8 cellular contexts compared by ENCODE assay signal in genomic region chr20:62805711-62806382, GRCh38. TPM values are rescaled to one million over a fixed set of nuclear protein-coding genes. Genes with fewer than 3 reads are reported as not detected.
DNase-seq lines count a peak whose midpoint lies in the region; ATAC-seq and TF ChIP-seq lines count a peak whose summit lies in the region.

No MANE protein-coding gene starts in this region.

- no peaks in the 10 kb centered on the region for H3K36me3 ChIP-seq in parathyroid adenoma (ENCODE audit: control insufficient read depth, insufficient read depth, low read length)

- no peaks in the 10 kb centered on the region for H3K9me3 ChIP-seq in parathyroid adenoma (ENCODE audit: control insufficient read depth, low read length)

- no peak overlapping the region for H3K27ac ChIP-seq in parathyroid adenoma

- peaks cover 23% of the 10 kb centered on the region for H3K79me2 ChIP-seq in parathyroid adenoma

- peak; percentile 57 for DNase-seq in SKM-1 (lab: John Stamatoyannopoulos, UW; ENCODE audit: unreplicated experiment)
- no peak for DNase-seq in fibroblast of the aortic adventitia (ENCODE audit: low read depth)
- DNase-seq in NCI-H1436 (lab: John Stamatoyannopoulos, UW): no peak
- no peak for DNase-seq in dedifferentiated amniotic fluid mesenchymal stem cell (ENCODE audit: extremely low spot score)
- no peak for DNase-seq in GM10266 (ENCODE audit: extremely low spot score)
- no peak for DNase-seq in stimulated activated CD4-positive, alpha-beta T cell treated with anti-CD3 and anti-CD28 coated beads, Interleukin-1b, Interleukin-23, amount 100 ng/mL, for 48 hours

- no peaks in the 10 kb centered on the region for H3K27me3 ChIP-seq in parathyroid adenoma (ENCODE audit: control insufficient read depth, insufficient read depth, low read length)

- peak overlapping the region; percentile 91 for H3K4me3 ChIP-seq in fibroblast of the aortic adventitia (ENCODE audit: low read depth, low read length)
- H3K4me3 ChIP-seq in parathyroid adenoma (ENCODE audit: low read depth, low read length): peak overlapping the region; percentile 75

- ATAC-seq in GM21723 (IDR thresholded peaks at IDR 0.05; ENCODE audit: unreplicated experiment): peak; percentile 4

- H3K9ac ChIP-seq in parathyroid adenoma: peak overlapping the region; percentile 14

- H3K4me2 ChIP-seq in parathyroid adenoma (ENCODE audit: low read length): peak overlapping the region; percentile 82

- H3K4me1 ChIP-seq in parathyroid adenoma: peaks cover 5% of the 10 kb centered on the region

- peak overlapping the region; percentile 66 for H2AFZ ChIP-seq in parathyroid adenoma

- no peak for TF ChIP-seq CTCF in fibroblast of the aortic adventitia (IDR thresholded peaks at IDR 0.05; ENCODE audit: insufficient read depth, low read length)
- TF ChIP-seq CTCF in parathyroid adenoma (IDR thresholded peaks at IDR 0.05): no peak
- no peak for TF ChIP-seq CTCF in GM10266 (IDR thresholded peaks at IDR 0.05; ENCODE audit: control insufficient read depth, insufficient read depth, low read depth, missing control alignments)

RNA-seq across cellular contexts. Expression of gene OGFR, which starts 1.2 kb away (rescaled TPM):
- total RNA-seq in fibroblast of the aortic adventitia (ENCODE audit: low replicate concordance): 31.0 and 46.4 TPM in 2 replicates

RNA-seq across cellular contexts. Expression of gene MRGBP, which starts 9.6 kb away (rescaled TPM):
- total RNA-seq in fibroblast of the aortic adventitia (ENCODE audit: low replicate concordance): 16.8 and 21.7 TPM in 2 replicates

RNA-seq across cellular contexts. Expression of gene COL9A3, which starts 11.0 kb away (rescaled TPM):
- total RNA-seq in fibroblast of the aortic adventitia (ENCODE audit: low replicate concordance): 0.36 and 0.98 TPM in 2 replicates

RNA-seq across cellular contexts. Expression of gene TCFL5, which starts 55.8 kb away (rescaled TPM):
- 23.7 and 27.9 TPM in 2 replicates for total RNA-seq in fibroblast of the aortic adventitia (ENCODE audit: low replicate concordance)
